In genomic region chr12:6535697-6535946, GRCh38 we compare ENCODE assay signal across 8 cellular contexts. TPM values are rescaled to one million over a fixed set of nuclear protein-coding genes. Genes with fewer than 3 reads are reported as not detected.
DNase-seq lines count a peak whose midpoint lies in the region; ATAC-seq and TF ChIP-seq lines count a peak whose summit lies in the region.

No MANE protein-coding gene starts in this region.

- peaks cover 77% of the 10 kb centered on the region for H3K36me3 ChIP-seq in WERI-Rb-1
- H3K36me3 ChIP-seq in gastrocnemius medialis: peaks cover 0 to 35% of the 10 kb centered on the region in 2 donors

- intact Hi-C loops in gastrocnemius medialis (cut with DNase I; ENCODE audit: low total_unique reads): loop anchor here (1.0 to 5.0 kb wide), 4 partner anchors 16 to 198 kb away; partner anchors contain the start of genes CHD4 and IFFO1

- DNase-seq in WERI-Rb-1 (no peak), foreskin fibroblast (no peak), gastrocnemius medialis (peak in 1 of 2 donors; percentile 74), Ammon's horn (ENCODE audit: low spot score) (no peak), NCI-H1417 (lab: John Stamatoyannopoulos, UW) (no peak), cortex of kidney (lab: John Stamatoyannopoulos, UW) (no peak)

- no peak for TF ChIP-seq POLR2A in gastrocnemius medialis (IDR thresholded peaks at IDR 0.05)

- H3K9me3 ChIP-seq in WERI-Rb-1 (ENCODE audit: severe bottlenecking): no peaks in the 10 kb centered on the region
- H3K9me3 ChIP-seq in gastrocnemius medialis: no peaks in the 10 kb centered on the region

- H3K4me1 ChIP-seq in gastrocnemius medialis: peaks cover 41 to 57% of the 10 kb centered on the region in 2 donors

- H3K27me3 ChIP-seq in WERI-Rb-1 (ENCODE audit: insufficient read depth, low read depth, severe bottlenecking): no peaks in the 10 kb centered on the region
- H3K27me3 ChIP-seq in gastrocnemius medialis: no peaks in the 10 kb centered on the region

- TF ChIP-seq CTCF in GM12875 (IDR thresholded peaks at IDR 0.05; ENCODE audit: borderline replicate concordance, insufficient read depth, low read depth, low read length) (no peak), WERI-Rb-1 (IDR thresholded peaks at IDR 0.05; ENCODE audit: low read depth, low read length) (no peak), foreskin fibroblast (IDR thresholded peaks at IDR 0.05; ENCODE audit: low read depth, low read length) (no peak), gastrocnemius medialis (IDR thresholded peaks at IDR 0.05 in 4 of 5, conservative IDR thresholded peaks at IDR 0.05 in 1 of 5) (no peak)

- H3K27ac ChIP-seq in WERI-Rb-1: peak overlapping the region; percentile 100
- peak overlapping the region; percentile 91 to 97 (median 96) for H3K27ac ChIP-seq in gastrocnemius medialis

- peak overlapping the region; percentile 93 for H3K4me3 ChIP-seq in GM12875 (ENCODE audit: low read depth, low read length)
- peak overlapping the region; percentile 81 for H3K4me3 ChIP-seq in WERI-Rb-1 (ENCODE audit: low read depth, low read length)
- H3K4me3 ChIP-seq in foreskin fibroblast (ENCODE audit: low read depth in 1 of 2, low read length in 2 of 2): peak overlapping the region; percentile 92 to 96
- H3K4me3 ChIP-seq in gastrocnemius medialis: peak overlapping the region; percentile 75 to 87 (median 76)

- ATAC-seq in gastrocnemius medialis (peak in 1 of 2 donors; percentile 7), GM19035 (IDR thresholded peaks at IDR 0.05; ENCODE audit: unreplicated experiment) (no peak)

- in situ Hi-C loops in gastrocnemius medialis (cut with MboI; ENCODE audit: low sequenced_read_pairs in 4 of 4): loop anchor here in 1 of 4 donors (25.0 kb wide), 1 partner anchor 123 kb away; no protein-coding TSS in a partner anchor

RNA-seq across cellular contexts. Expression of gene GAPDH, which starts 1.3 kb away (rescaled TPM):
- total RNA-seq in gastrocnemius medialis: over 10,000 TPM; 11,241 to 15,891 (median 13,472) TPM

RNA-seq across cellular contexts. Expression of gene IFFO1, which starts 20.2 kb away (rescaled TPM):
- 10 to 100 TPM in 1 of 4 donors, 1 to 10 TPM in 3; 6.8 to 10.5 (median 8.3) TPM for total RNA-seq in gastrocnemius medialis

RNA-seq across cellular contexts. Expression of gene NOP2, which starts 32.5 kb away (rescaled TPM):
- 10 to 100 TPM; 25.7 to 63.3 (median 45.3) TPM for total RNA-seq in gastrocnemius medialis

RNA-seq across cellular contexts. Expression of gene NCAPD2, which starts 41.7 kb away (rescaled TPM):
- 100 to 1,000 TPM in 1 of 4 donors, 10 to 100 TPM in 3; 12.3 to 250 (median 13.3) TPM for total RNA-seq in gastrocnemius medialis

RNA-seq across cellular contexts. Expression of gene MRPL51, which starts 42.6 kb away (rescaled TPM):
- 100 to 1,000 TPM in 3 of 4 donors, 10 to 100 TPM in 1; 76.6 to 147 (median 124) TPM for total RNA-seq in gastrocnemius medialis
